24 cellular contexts compared by ENCODE assay signal in the genomic region with DNA sequence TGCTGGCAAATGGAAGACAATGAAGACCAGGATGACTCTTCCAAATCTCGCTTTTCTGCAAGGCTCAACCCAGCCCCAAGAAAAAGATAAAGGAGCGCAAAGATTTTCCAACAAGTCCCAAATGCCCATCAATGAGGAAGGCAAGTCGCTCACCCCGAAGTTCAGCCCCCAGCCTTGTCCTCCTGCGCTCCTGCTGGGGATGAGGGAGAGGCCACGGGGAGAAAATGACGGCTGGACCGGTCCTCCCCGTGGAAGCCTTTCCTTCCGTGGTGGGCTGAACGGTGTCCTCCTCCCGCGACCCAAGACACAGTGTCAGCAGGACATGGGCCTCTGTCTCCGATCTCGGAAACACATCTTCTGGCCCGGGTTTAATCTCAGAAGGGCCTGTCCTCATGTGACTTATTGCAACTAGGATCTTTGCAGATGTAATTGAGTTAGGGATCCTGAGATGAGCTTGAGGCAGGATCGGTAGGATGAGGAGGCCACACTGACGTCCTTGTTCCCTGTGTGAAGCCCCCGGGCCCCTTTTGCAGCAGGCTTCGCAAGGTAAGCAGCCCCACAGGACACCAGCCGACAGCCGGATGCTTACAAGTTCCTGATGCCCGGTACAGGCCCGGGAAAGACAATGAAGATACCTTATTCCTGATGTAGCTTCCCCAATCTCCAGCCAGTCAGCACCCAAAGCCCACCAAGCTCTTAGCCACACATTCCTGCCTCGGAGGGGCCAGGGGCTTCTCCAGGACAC.
DNase-seq lines count a peak whose midpoint lies in the region; ATAC-seq, FAIRE-seq and TF ChIP-seq lines count a peak whose summit lies in the region.
"Had no signal": no experiment of that assay in that cellular context is flagged by ENCODE, and none has a peak within 500 bp of the region (broad histone marks: within the 10 kb centered on the region; RNA-seq: fewer than 3 reads in every experiment).

No MANE protein-coding gene starts in this region.

- intact Hi-C loops in Right ventricle myocardium inferior (cut with DNase I): no loop called here
- intact Hi-C loops in left ventricle myocardium superior (cut with micrococcal nuclease): no loop called here
- intact Hi-C loops in kidney (cut with DNase I): no loop called here
- intact Hi-C loops in colonic mucosa (cut with DNase I): no loop called here

- no peaks in the 10 kb centered on the region for H3K27me3 Mint-ChIP-seq in activated naive CD8-positive, alpha-beta T cell treated with anti-CD3 and anti-CD28 coated beads, Interleukin-2, amount 50 U/mL, for 24 hours
- H3K27me3 Mint-ChIP-seq: CD4-positive, alpha-beta T cell had no signal

- peak overlapping the region; percentile 43 for H3K23ac ChIP-seq in neuronal stem cell (ENCODE audit: low read depth, low read length, poor library complexity)

- H3K4me1 ChIP-seq in kidney (ENCODE audit: control insufficient read depth in 1 of 2, insufficient read depth in 1 of 2, low read depth in 1 of 2, low read length in 2 of 2) (no peaks in the 10 kb centered on the region), neuronal stem cell (ENCODE audit: control insufficient read depth in 2 of 2, insufficient read depth in 1 of 2, low read depth in 1 of 2, low read length in 2 of 2) (no peaks in the 10 kb centered on the region), colonic mucosa (no peaks in the 10 kb centered on the region)
- H3K4me1 ChIP-seq: A549, Caco-2 had no signal

- no peak overlapping the region for H4K8ac ChIP-seq in neuronal stem cell (ENCODE audit: low read depth, low read length)

- H2AK5ac ChIP-seq in neuronal stem cell (ENCODE audit: low read depth, low read length): no peak overlapping the region

- DNase-seq in Right ventricle myocardium inferior (ENCODE audit: missing footprints) (peak; percentile 33), left ventricle myocardium superior (no peak), RWPE1 (ENCODE audit: low spot score) (no peak), kidney (peak; percentile 63), neuronal stem cell (ENCODE audit: low spot score) (no peak), NOMO-1 treated with DMSO at 0.1 percent for 48 hours (lab: John Stamatoyannopoulos, UW; ENCODE audit: unreplicated experiment) (no peak), colonic mucosa (no peak)
- no peak for DNase-seq in activated naive CD8-positive, alpha-beta T cell treated with anti-CD3 and anti-CD28 coated beads, Interleukin-2, amount 50 U/mL, for 24 hours
- DNase-seq: AML-193; Caco-2; Calu3; CD4-positive, alpha-beta T cell; CD8-positive, alpha-beta T cell; DMS79 treated with DMSO at 0.1 percent for 48 hours; GF-D8 had no signal

- peak overlapping the region; percentile 19 for H3K18ac ChIP-seq in neuronal stem cell (ENCODE audit: low read length)

- no peak overlapping the region for H3K4ac ChIP-seq in neuronal stem cell (ENCODE audit: low read length)

- H3K27ac Mint-ChIP-seq in activated naive CD8-positive, alpha-beta T cell treated with anti-CD3 and anti-CD28 coated beads, Interleukin-2, amount 50 U/mL, for 24 hours: no peak overlapping the region
- H3K27ac Mint-ChIP-seq: B cell; CD4-positive, alpha-beta T cell; CD8-positive, alpha-beta T cell had no signal

- WGBS in neuronal stem cell (ENCODE audit: extremely low coverage in 2 of 2, insufficient read length in 2 of 2, insufficient replicate concordance in 1 of 2), 2 donors: no CpG with 5 or more reads among the region's 25 CpGs

- TF ChIP-seq CTCF in RWPE1 (conservative IDR thresholded peaks at IDR 0.05; ENCODE audit: low read depth) (no peak), kidney (IDR thresholded peaks at IDR 0.05; ENCODE audit: borderline replicate concordance, extremely low read depth, insufficient read depth) (no peak), colonic mucosa (IDR thresholded peaks at IDR 0.05) (no peak)

- H3K79me1 ChIP-seq in neuronal stem cell (ENCODE audit: low read depth, low read length): no peaks in the 10 kb centered on the region

- no peak overlapping the region for H2AFZ ChIP-seq in neuronal stem cell (ENCODE audit: low read length)

- H3K4me1 Mint-ChIP-seq in activated naive CD8-positive, alpha-beta T cell treated with anti-CD3 and anti-CD28 coated beads, Interleukin-2, amount 50 U/mL, for 24 hours: no peaks in the 10 kb centered on the region
- H3K4me1 Mint-ChIP-seq: B cell had no signal

- POLR2A ChIA-PET in RWPE1 (lab: Yijun Ruan, JAX; ENCODE audit: low non-redundant PET): no interaction called here

- H4K91ac ChIP-seq in neuronal stem cell (ENCODE audit: low read depth, low read length, poor library complexity): no peak overlapping the region

- no peaks in the 10 kb centered on the region for H3K36me3 Mint-ChIP-seq in activated naive CD8-positive, alpha-beta T cell treated with anti-CD3 and anti-CD28 coated beads, Interleukin-2, amount 50 U/mL, for 24 hours (ENCODE audit: low read depth)
- H3K36me3 Mint-ChIP-seq: CD8-positive, alpha-beta T cell had no signal

- peaks cover 0 to 21% (median 4%) of the 10 kb centered on the region in 3 experiments for H3K27me3 ChIP-seq in neuronal stem cell (ENCODE audit: control insufficient read depth in 3 of 3, insufficient read depth in 3 of 3, low read depth in 1 of 3, low read length in 3 of 3)
- H3K27me3 ChIP-seq in colonic mucosa: no peaks in the 10 kb centered on the region

- no peak overlapping the region for H2BK5ac ChIP-seq in neuronal stem cell (ENCODE audit: low read length)

- H3K4me3 ChIP-seq in kidney (ENCODE audit: low read length in 2 of 2): no peak overlapping the region
- no peak overlapping the region for H3K4me3 ChIP-seq in neuronal stem cell (ENCODE audit: low read length in 2 of 2)
- H3K4me3 ChIP-seq in colonic mucosa: no peak overlapping the region
- H3K4me3 ChIP-seq: A549; BLaER1 treated with 17β-estradiol and CSF1 and Interleukin-3, amounts not matched to agents 10 nM and 100 nM had no signal

- no peak overlapping the region for H3K4me3 Mint-ChIP-seq in activated naive CD8-positive, alpha-beta T cell treated with anti-CD3 and anti-CD28 coated beads, Interleukin-2, amount 50 U/mL, for 24 hours
- H3K4me3 Mint-ChIP-seq: B cell; CD4-positive, alpha-beta T cell; CD8-positive, alpha-beta T cell had no signal

- no peaks in the 10 kb centered on the region for H3K9me3 Mint-ChIP-seq in activated naive CD8-positive, alpha-beta T cell treated with anti-CD3 and anti-CD28 coated beads, Interleukin-2, amount 50 U/mL, for 24 hours
- H3K9me3 Mint-ChIP-seq: CD4-positive, alpha-beta T cell; CD8-positive, alpha-beta T cell had no signal

- no peak for FAIRE-seq in kidney (lab: Jason Lieb, UNC)
- FAIRE-seq: A549, D721Med, G401.6, GM12891, GM19239 had no signal

- no peak overlapping the region for H3K4me2 ChIP-seq in neuronal stem cell (ENCODE audit: insufficient read depth, low read length, poor library complexity, severe bottlenecking)
- H3K4me2 ChIP-seq: A549; BLaER1 treated with 17β-estradiol and CSF1 and Interleukin-3, amounts not matched to agents 10 nM and 100 nM had no signal

- peak overlapping the region; percentile 50 for H3K27ac ChIP-seq in RWPE1
- H3K27ac ChIP-seq in kidney (ENCODE audit: low read depth in 2 of 2, low read length in 2 of 2): no peak overlapping the region
- no peak overlapping the region for H3K27ac ChIP-seq in neuronal stem cell (replicated peaks; ENCODE audit: low read length)
- H3K27ac ChIP-seq in colonic mucosa: no peak overlapping the region
- H3K27ac ChIP-seq: 22Rv1; A549; BLaER1 treated with 17β-estradiol and CSF1 and Interleukin-3, amounts not matched to agents 10 nM and 100 nM; C4-2B had no signal

- H3K9ac ChIP-seq in kidney (ENCODE audit: low read length in 2 of 2) (no peak overlapping the region), neuronal stem cell (ENCODE audit: low read depth, low read length, poor library complexity) (no peak overlapping the region), colonic mucosa (ENCODE audit: low read depth in 2 of 2, low read length in 2 of 2) (no peak overlapping the region)
- H3K9ac ChIP-seq: BLaER1 treated with 17β-estradiol and CSF1 and Interleukin-3, amounts not matched to agents 10 nM and 100 nM had no signal

- H3K9me3 ChIP-seq in kidney (ENCODE audit: control insufficient read depth in 1 of 2, low read length in 2 of 2): no peaks in the 10 kb centered on the region
- H3K9me3 ChIP-seq in neuronal stem cell (replicated peaks in 1 of 2; ENCODE audit: control insufficient read depth in 2 of 2, insufficient read depth in 1 of 2, low read depth in 1 of 2, low read length in 2 of 2): peaks cover 0 to 5% of the 10 kb centered on the region in 2 donors
- H3K9me3 ChIP-seq in colonic mucosa: no peaks in the 10 kb centered on the region
- H3K9me3 ChIP-seq: A549; BLaER1 treated with 17β-estradiol and CSF1 and Interleukin-3, amounts not matched to agents 10 nM and 100 nM; Caco-2 had no signal

- no peak overlapping the region for H2BK120ac ChIP-seq in neuronal stem cell (ENCODE audit: low read depth, low read length)

- no peak overlapping the region for H3K14ac ChIP-seq in neuronal stem cell (ENCODE audit: low read length)

- CTCF ChIA-PET in RWPE1 (lab: Yijun Ruan, JAX): interaction anchor here (0.8 kb wide), 1 partner anchor 11 kb away, joined by 3 read pairs; no protein-coding TSS in a partner anchor

- no peak overlapping the region for H2BK12ac ChIP-seq in neuronal stem cell (ENCODE audit: low read length)

- ATAC-seq in Right ventricle myocardium inferior: no peak
- ATAC-seq in left ventricle myocardium superior: no peak
- no peak for ATAC-seq in activated naive CD8-positive, alpha-beta T cell treated with anti-CD3 and anti-CD28 coated beads, Interleukin-2, amount 50 U/mL, for 24 hours
- ATAC-seq: A549; CD8-positive, alpha-beta T cell had no signal

- H2BK15ac ChIP-seq in neuronal stem cell (ENCODE audit: low read length): no peak overlapping the region

- H3K36me3 ChIP-seq in kidney (ENCODE audit: control insufficient read depth in 1 of 2, insufficient read depth in 2 of 2, low read length in 2 of 2) (no peaks in the 10 kb centered on the region), neuronal stem cell (replicated peaks in 1 of 2; ENCODE audit: control insufficient read depth in 2 of 2, insufficient read depth in 2 of 2, low read length in 2 of 2) (no peaks in the 10 kb centered on the region), colonic mucosa (no peaks in the 10 kb centered on the region)
- H3K36me3 ChIP-seq: BLaER1 treated with 17β-estradiol and CSF1 and Interleukin-3, amounts not matched to agents 10 nM and 100 nM had no signal

Comparison
In these comparisons a context has a peak if more than half of its experiments do, and no peak if none do; other contexts are left out.
1. DNase-seq: peak in Right ventricle myocardium inferior (single experiment) and kidney (single experiment); none in left ventricle myocardium superior (single experiment), RWPE1 (single experiment), neuronal stem cell (single experiment), activated naive CD8-positive, alpha-beta T cell treated with anti-CD3 and anti-CD28 coated beads, Interleukin-2, amount 50 U/mL, for 24 hours (single experiment), NOMO-1 treated with DMSO at 0.1 percent for 48 hours (single experiment) and colonic mucosa (single experiment).